ENCODE assay signal across 19 cellular contexts in the genomic region with DNA sequence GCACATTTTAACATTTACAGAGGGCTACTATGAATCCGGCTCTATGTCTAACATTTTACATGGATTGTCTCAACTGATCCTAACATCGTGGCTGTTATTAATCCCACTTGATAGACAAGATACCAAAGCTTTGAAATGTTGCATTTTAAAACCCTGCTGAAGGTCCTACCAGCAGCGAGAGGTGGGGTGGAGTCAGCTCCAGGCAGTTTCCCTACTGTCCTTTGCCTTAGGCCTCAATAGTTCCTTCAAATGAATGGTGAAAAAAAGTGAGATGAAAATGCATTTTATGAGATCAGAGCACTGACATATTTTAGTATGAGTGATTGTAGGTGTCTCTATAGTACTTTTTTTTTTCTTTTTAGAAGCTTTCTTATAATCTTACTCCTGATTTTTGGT. TPM values are rescaled to one million over a fixed set of nuclear protein-coding genes. Genes with fewer than 3 reads are reported as not detected.
DNase-seq lines count a peak whose midpoint lies in the region; ATAC-seq and TF ChIP-seq lines count a peak whose summit lies in the region.
"Had no signal": no experiment of that assay in that cellular context is flagged by ENCODE, and none has a peak within 500 bp of the region (broad histone marks: within the 10 kb centered on the region; RNA-seq: fewer than 3 reads in every experiment).

No MANE protein-coding gene starts in this region.

- H3K23ac ChIP-seq in trophoblast cell (ENCODE audit: low read length), result no peak overlapping the region

- no peak overlapping the region for H3K18ac ChIP-seq in trophoblast cell (ENCODE audit: low read length)

- H3K9me3 Mint-ChIP-seq in osteocyte (ENCODE audit: unreplicated experiment), result no peaks in the 10 kb centered on the region
- H3K9me3 Mint-ChIP-seq: CD4-positive, alpha-beta T cell; CD8-positive, alpha-beta T cell had no signal

- H3K4me3 ChIP-seq in Panc1 (ENCODE audit: low read depth in 2 of 2, low read length in 2 of 2) (no peak overlapping the region), trophoblast cell (ENCODE audit: low read depth, low read length) (no peak overlapping the region), spleen (no peak overlapping the region)
- H3K4me3 ChIP-seq: BLaER1 treated with 17β-estradiol and CSF1 and Interleukin-3, amounts not matched to agents 10 nM and 100 nM had no signal

- TF ChIP-seq CTCF in Panc1 (IDR thresholded peaks at IDR 0.05) (no peak), spleen (IDR thresholded peaks at IDR 0.05 in 8 of 11, conservative IDR thresholded peaks at IDR 0.05 in 3 of 11) (no peak), osteocyte (IDR thresholded peaks at IDR 0.05) (no peak)

- DNase-seq in Panc1 (ENCODE audit: low read depth, low spot score) (no peak), epithelial cell of prostate (ENCODE audit: low read depth, low spot score) (no peak), trophoblast cell (peak; percentile 83 to 88), spleen (peak; percentile 5), NCI-H2171 (lab: John Stamatoyannopoulos, UW) (no peak), Right ventricle myocardium superior (no peak), osteocyte (ENCODE audit: extremely low spot score, unreplicated experiment) (no peak)
- DNase-seq: 8988T; AML-193; Caco-2; Calu3; CD4-positive, alpha-beta T cell; CD8-positive, alpha-beta T cell; DMS79 treated with DMSO at 0.1 percent for 48 hours; GF-D8 had no signal

- H2BK12ac ChIP-seq in trophoblast cell (ENCODE audit: low read length), result no peak overlapping the region

- H3K4ac ChIP-seq in trophoblast cell (ENCODE audit: low read depth, low read length), result no peak overlapping the region

- peaks cover 62% of the 10 kb centered on the region for H3K4me1 ChIP-seq in Panc1 (ENCODE audit: control insufficient read depth, insufficient read depth, low read length)
- peaks cover 7 to 8% of the 10 kb centered on the region in 2 experiments for H3K4me1 ChIP-seq in trophoblast cell (ENCODE audit: control insufficient read depth in 1 of 2, insufficient read depth in 2 of 2, low read length in 2 of 2)
- no peaks in the 10 kb centered on the region for H3K4me1 ChIP-seq in spleen

- no peak for ATAC-seq in Panc1
- no peak for ATAC-seq in HG03521 (IDR thresholded peaks at IDR 0.05; ENCODE audit: unreplicated experiment)
- no peak for ATAC-seq in Right ventricle myocardium superior (ENCODE audit: poor library complexity)
- ATAC-seq: CD8-positive, alpha-beta T cell had no signal

- intact Hi-C loops in Panc1 (cut with micrococcal nuclease; ENCODE audit: unreplicated experiment) (no loop called here), spleen (cut with DNase I; ENCODE audit: low total_unique reads) (no loop called here), Right ventricle myocardium superior (cut with DNase I) (no loop called here)

- H3K27me3 Mint-ChIP-seq in osteocyte (ENCODE audit: unreplicated experiment), result no peaks in the 10 kb centered on the region
- H3K27me3 Mint-ChIP-seq: B cell; CD4-positive, alpha-beta T cell had no signal

- in situ Hi-C loops in Panc1 (cut with HindIII; ENCODE audit: low pct_unique_long_range_greater_than_20kb, low sequenced_read_pairs), result no loop called here

- H4K8ac ChIP-seq in trophoblast cell (ENCODE audit: low read depth, low read length), result no peak overlapping the region

- no peak overlapping the region for H3K4me2 ChIP-seq in trophoblast cell (ENCODE audit: low read length)
- H3K4me2 ChIP-seq: BLaER1 treated with 17β-estradiol and CSF1 and Interleukin-3, amounts not matched to agents 10 nM and 100 nM had no signal

- H4K91ac ChIP-seq in trophoblast cell (ENCODE audit: low read depth, low read length), result no peak overlapping the region

- H2BK120ac ChIP-seq in trophoblast cell (ENCODE audit: insufficient read depth, low read length, poor library complexity), result no peak overlapping the region

- CTCF ChIA-PET in Panc1 (lab: Charles Lee), result interaction anchor here (0.6 kb wide), 1 partner anchor 45 kb away, joined by 4 read pairs; no protein-coding TSS in a partner anchor

- H3K79me1 ChIP-seq in trophoblast cell (ENCODE audit: low read length), result no peaks in the 10 kb centered on the region

- H3K27ac Mint-ChIP-seq in osteocyte (ENCODE audit: unreplicated experiment), result no peak overlapping the region
- H3K27ac Mint-ChIP-seq: B cell; CD4-positive, alpha-beta T cell; CD8-positive, alpha-beta T cell had no signal

- no peak overlapping the region for H2AK5ac ChIP-seq in trophoblast cell (ENCODE audit: low read length)

- POLR2A ChIA-PET in Panc1 (lab: Charles Lee), result no interaction called here

- H3K27ac ChIP-seq in Panc1 (ENCODE audit: low read length) (peak overlapping the region; percentile 89), epithelial cell of prostate (peak overlapping the region; percentile 80), trophoblast cell (ENCODE audit: low read depth, low read length) (no peak overlapping the region), spleen (no peak overlapping the region)
- H3K27ac ChIP-seq: BLaER1 treated with 17β-estradiol and CSF1 and Interleukin-3, amounts not matched to agents 10 nM and 100 nM; C4-2B had no signal

- no peak overlapping the region for H3K14ac ChIP-seq in trophoblast cell (ENCODE audit: low read length)

- H3K79me2 ChIP-seq in trophoblast cell (ENCODE audit: control insufficient read depth, insufficient read depth, low read length, poor library complexity), result peaks cover 2% of the 10 kb centered on the region

- H2AFZ ChIP-seq in trophoblast cell (ENCODE audit: insufficient read depth, low read length, poor library complexity), result no peak overlapping the region

- H2BK5ac ChIP-seq in trophoblast cell (ENCODE audit: low read depth, low read length, poor library complexity), result no peak overlapping the region

- no peak for TF ChIP-seq POLR2A in spleen (IDR thresholded peaks at IDR 0.05)

- H3K36me3 ChIP-seq in Panc1 (ENCODE audit: control insufficient read depth, insufficient read depth, low read length) (no peaks in the 10 kb centered on the region), trophoblast cell (ENCODE audit: control insufficient read depth in 1 of 2, insufficient read depth in 2 of 2, low read length in 2 of 2) (no peaks in the 10 kb centered on the region), spleen (no peaks in the 10 kb centered on the region)
- H3K36me3 ChIP-seq: BLaER1 treated with 17β-estradiol and CSF1 and Interleukin-3, amounts not matched to agents 10 nM and 100 nM had no signal

- no peaks in the 10 kb centered on the region for H3K9me3 ChIP-seq in Panc1 (ENCODE audit: control insufficient read depth, insufficient read depth, low read depth, low read length)
- H3K9me3 ChIP-seq in trophoblast cell (ENCODE audit: insufficient read depth, low read depth, low read length), result no peaks in the 10 kb centered on the region
- no peaks in the 10 kb centered on the region for H3K9me3 ChIP-seq in spleen
- H3K9me3 ChIP-seq: Caco-2 had no signal

- H3K27me3 ChIP-seq in Panc1 (ENCODE audit: control insufficient read depth, insufficient read depth, low read length) (no peaks in the 10 kb centered on the region), trophoblast cell (ENCODE audit: insufficient read depth, low read length) (no peaks in the 10 kb centered on the region), spleen (replicated peaks in 1 of 7) (no peaks in the 10 kb centered on the region)
- H3K27me3 ChIP-seq: BLaER1 treated with 17β-estradiol and CSF1 and Interleukin-3, amounts not matched to agents 10 nM and 100 nM had no signal

- H4K12ac ChIP-seq in trophoblast cell (ENCODE audit: low read depth, low read length), result no peak overlapping the region

- BruUV-seq in Panc1 (replicated peaks; lab: Mats Ljungman, UMichigan), result TSS peak; percentile 20

- no peak overlapping the region for H3K9ac ChIP-seq in trophoblast cell (ENCODE audit: low read length)
- H3K9ac ChIP-seq: BLaER1 treated with 17β-estradiol and CSF1 and Interleukin-3, amounts not matched to agents 10 nM and 100 nM had no signal

- no peak overlapping the region for H3K4me3 Mint-ChIP-seq in osteocyte (ENCODE audit: unreplicated experiment)
- H3K4me3 Mint-ChIP-seq: B cell; CD4-positive, alpha-beta T cell; CD8-positive, alpha-beta T cell had no signal

- WGBS in trophoblast cell (ENCODE audit: extremely low coverage, insufficient coverage, insufficient read length), result no CpG with 5 or more reads among the region's 3 CpGs
- 92 to 98% (median 93%) methylated on average over 3 of the region's 3 CpGs for WGBS in spleen, 5 donors

- peaks cover 33% of the 10 kb centered on the region for H3K4me1 Mint-ChIP-seq in osteocyte (ENCODE audit: unreplicated experiment)
- H3K4me1 Mint-ChIP-seq: B cell had no signal

- H3K36me3 Mint-ChIP-seq in osteocyte (ENCODE audit: unreplicated experiment), result no peaks in the 10 kb centered on the region
- H3K36me3 Mint-ChIP-seq: CD8-positive, alpha-beta T cell had no signal

RNA-seq across cellular contexts. Expression of a gene that starts 26.6 kb away (rescaled TPM):
- total RNA-seq in Panc1 (2021; ENCODE audit: unreplicated experiment) (120 TPM), spleen (1 to 10 TPM in 5 of 7 donors, under 1 TPM in 2; 0.72 to 2.6 (median 2.1) TPM), Right ventricle myocardium superior (1.6 TPM), osteocyte (8.6 and 10.9 TPM in 2 replicates)
- polyA plus RNA-seq in Panc1 (2012; ENCODE audit: insufficient read length), result 108 TPM
- 43.3 and 44.5 TPM in 2 replicates for polyA plus RNA-seq in trophoblast cell (2013)
- polyA plus RNA-seq in spleen, result 1 to 10 TPM in 2 of 3 donors, under 1 TPM in 1; 0.76 to 1.4 (median 1.2) TPM

Comparison
In these comparisons a context has a peak if more than half of its experiments do, and no peak if none do; other contexts are left out.
1. DNase-seq: peak in trophoblast cell (2 of 2) and spleen (single experiment); none in Panc1 (single experiment), epithelial cell of prostate (single experiment), NCI-H2171 (single experiment), Right ventricle myocardium superior (single experiment) and osteocyte (single experiment).
2. H3K27ac ChIP-seq: peak in Panc1 (single experiment) and epithelial cell of prostate (single experiment); none in trophoblast cell (single experiment) and spleen (0 of 8).
3. RNA of a gene that starts 26.6 kb away (total RNA-seq): 120 TPM in Panc1 (single experiment); 8.6 to 10.9 TPM in osteocyte, 0.72 to 2.6 TPM in spleen and 1.6 TPM in Right ventricle myocardium superior (single experiment); every median in the first group is over 10 times any median in the second.